ENCODE assay signal across 8 cellular contexts in the genomic region with DNA sequence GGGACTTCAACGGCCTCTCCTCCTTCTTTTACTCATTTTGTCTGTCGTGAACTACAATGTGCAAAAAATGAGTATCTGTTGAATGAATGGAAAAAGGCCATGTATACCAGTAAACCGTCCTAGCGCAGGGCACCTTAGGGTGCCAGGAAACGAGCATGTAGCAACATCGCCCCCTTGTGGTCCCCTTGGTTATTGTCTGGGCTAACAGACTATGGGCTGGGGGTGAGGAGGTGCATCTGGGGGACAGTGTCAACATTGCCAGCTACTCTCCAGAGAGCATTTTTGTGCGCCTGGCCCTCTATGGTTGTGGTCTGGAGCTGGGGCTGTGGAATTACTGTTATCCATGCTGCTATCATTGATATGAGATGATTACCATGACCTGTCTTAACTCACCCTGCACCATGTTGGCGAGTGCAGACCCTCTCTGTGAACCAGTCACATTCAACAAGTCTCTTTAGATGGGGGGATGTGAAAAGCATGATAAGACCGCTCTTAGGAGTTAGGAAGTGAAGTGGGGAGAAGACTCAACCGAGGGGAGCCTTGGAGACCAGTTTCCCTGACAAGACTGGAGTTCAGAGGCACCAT. TPM values are rescaled to one million over a fixed set of nuclear protein-coding genes. Genes with fewer than 3 reads are reported as not detected.
DNase-seq lines count a peak whose midpoint lies in the region; ATAC-seq and TF ChIP-seq lines count a peak whose summit lies in the region.

No MANE protein-coding gene starts in this region.

- CTCF ChIA-PET in Caco-2 (lab: Charles Lee), result no interaction called here

- DNase-seq in Caco-2, result peak; percentile 65 to 78
- peak; percentile 62 for DNase-seq in Jurkat, Clone E6-1 (ENCODE audit: low read depth, low spot score)
- DNase-seq in RWPE2 (ENCODE audit: low spot score), result no peak
- DNase-seq in activated effector memory CD4-positive, alpha-beta T cell treated with Interleukin-2 at 50 U/mL for 16 hours, result peak; percentile 59
- peak; percentile 67 for DNase-seq in Right ventricle myocardium superior
- DNase-seq in retina, result peak; percentile 67

- POLR2A ChIA-PET in Caco-2 (lab: Charles Lee), result no interaction called here

- ATAC-seq in RWPE2 (ENCODE audit: low read depth), result no peak
- peak; percentile 58 for ATAC-seq in Right ventricle myocardium superior (ENCODE audit: poor library complexity)
- no peak for ATAC-seq in HG02938 (IDR thresholded peaks at IDR 0.05; ENCODE audit: unreplicated experiment)
- no peak for ATAC-seq in HG03342 (IDR thresholded peaks at IDR 0.05; ENCODE audit: unreplicated experiment)

- no peaks in the 10 kb centered on the region; the same call in 1 of the 2 replicates for H3K9me3 ChIP-seq in Caco-2
- no peaks in the 10 kb centered on the region for H3K9me3 ChIP-seq in RWPE2 (ENCODE audit: severe bottlenecking)

- BruUV-seq in Caco-2 (replicated peaks; lab: Mats Ljungman, UMichigan), result no TSS peak

- H3K36me3 ChIP-seq in Caco-2 (ENCODE audit: control insufficient read depth, insufficient read depth, low read length), result peaks cover 2% of the 10 kb centered on the region; the same call in 1 of the 2 replicates
- peaks cover 8% of the 10 kb centered on the region; the same call in 1 of the 2 replicates for H3K36me3 ChIP-seq in RWPE2 (ENCODE audit: low read depth)

- peaks cover 10% of the 10 kb centered on the region for H3K36me3 Mint-ChIP-seq in Caco-2 (ENCODE audit: insufficient read depth, unreplicated experiment)

- peak; percentile 87 to 96 for TF ChIP-seq CTCF in Caco-2 (IDR thresholded peaks at IDR 0.05; ENCODE audit: insufficient read depth in 1 of 2, low read depth in 1 of 2, low read length in 1 of 2, severe bottlenecking in 1 of 2, unreplicated experiment in 1 of 2)
- peak; percentile 72 for TF ChIP-seq CTCF in RWPE2 (IDR thresholded peaks at IDR 0.05; ENCODE audit: poor library complexity, severe bottlenecking)

- H3K4me3 ChIP-seq in Caco-2 (ENCODE audit: low read depth, low read length), result no peak overlapping the region
- no peak overlapping the region for H3K4me3 ChIP-seq in Jurkat, Clone E6-1 (ENCODE audit: low read length)
- no peak overlapping the region for H3K4me3 ChIP-seq in RWPE2 (ENCODE audit: severe bottlenecking)

- intact Hi-C loops in Caco-2 (cut with micrococcal nuclease; ENCODE audit: unreplicated experiment), result loop anchor here (1.0 kb wide), 1 partner anchor 46 kb away; no protein-coding TSS in a partner anchor
- intact Hi-C loops in Right ventricle myocardium superior (cut with DNase I), result loop anchor here (5.0 kb wide), 1 partner anchor 46 kb away; no protein-coding TSS in a partner anchor

- no peaks in the 10 kb centered on the region for H3K4me1 Mint-ChIP-seq in Caco-2 (ENCODE audit: low read depth, unreplicated experiment)

- H3K4me1 ChIP-seq in Caco-2 (peaks cover 9% of the 10 kb centered on the region), RWPE2 (ENCODE audit: insufficient read depth, poor library complexity, severe bottlenecking) (no peaks in the 10 kb centered on the region)

- H3K27me3 ChIP-seq in Caco-2 (replicated peaks; ENCODE audit: control insufficient read depth, insufficient read depth, low read length) (no peaks in the 10 kb centered on the region), RWPE2 (ENCODE audit: insufficient read depth, poor library complexity, severe bottlenecking) (no peaks in the 10 kb centered on the region)

- no peak overlapping the region for H3K4me3 Mint-ChIP-seq in Caco-2 (ENCODE audit: unreplicated experiment)

- no peaks in the 10 kb centered on the region for H3K9me3 Mint-ChIP-seq in Caco-2 (ENCODE audit: unreplicated experiment)

- no peak overlapping the region for H3K27ac ChIP-seq in RWPE2 (ENCODE audit: poor library complexity, severe bottlenecking)

- H3K27ac Mint-ChIP-seq in Caco-2 (ENCODE audit: unreplicated experiment), result no peak overlapping the region

- H3K27me3 Mint-ChIP-seq in Caco-2 (ENCODE audit: insufficient read depth, unreplicated experiment), result no peaks in the 10 kb centered on the region

RNA-seq across cellular contexts. Expression of gene SIGLEC11, which starts 22.8 kb away (rescaled TPM):
- total RNA-seq in Caco-2 (2022), result not detected in 2 replicates
- polyA plus RNA-seq in Jurkat, Clone E6-1 (2012; ENCODE audit: insufficient read depth, insufficient read length), result not detected
- total RNA-seq in Right ventricle myocardium superior, result 0.75 TPM

RNA-seq across cellular contexts. Expression of gene VRK3, which starts 41.4 kb away (rescaled TPM):
- total RNA-seq in Caco-2 (2022) (44.2 and 46.3 TPM in 2 replicates), Right ventricle myocardium superior (22.2 TPM)
- 74.9 TPM for polyA plus RNA-seq in Jurkat, Clone E6-1 (2012; ENCODE audit: insufficient read depth, insufficient read length)

RNA-seq across cellular contexts. Expression of gene ZNF473, which starts 42.1 kb away (rescaled TPM):
- 22.3 and 24.9 TPM in 2 replicates for total RNA-seq in Caco-2 (2022)
- 20.5 TPM for polyA plus RNA-seq in Jurkat, Clone E6-1 (2012; ENCODE audit: insufficient read depth, insufficient read length)
- 3.7 TPM for total RNA-seq in Right ventricle myocardium superior

RNA-seq across cellular contexts. Expression of gene NUP62, which starts 54.4 kb away (rescaled TPM):
- total RNA-seq in Caco-2 (2022), result 116 and 118 TPM in 2 replicates
- 82.4 TPM for polyA plus RNA-seq in Jurkat, Clone E6-1 (2012; ENCODE audit: insufficient read depth, insufficient read length)
- 28.2 TPM for total RNA-seq in Right ventricle myocardium superior

RNA-seq across cellular contexts. Expression of gene ATF5, which starts 54.7 kb away (rescaled TPM):
- total RNA-seq in Caco-2 (2022) (47.3 and 64.0 TPM in 2 replicates), Right ventricle myocardium superior (7.2 TPM)
- polyA plus RNA-seq in Jurkat, Clone E6-1 (2012; ENCODE audit: insufficient read depth, insufficient read length), result 11.9 TPM
